In genomic region chr11:16612801-16613400, GRCh38 we compare ENCODE assay signal across 8 cellular contexts.
DNase-seq lines count a peak whose midpoint lies in the region; ATAC-seq and TF ChIP-seq lines count a peak whose summit lies in the region.

No MANE protein-coding gene starts in this region.

- no peak overlapping the region for H3K27ac Mint-ChIP-seq in activated naive CD4-positive, alpha-beta T cell treated with anti-CD3 and anti-CD28 coated beads for 36 hours

- peak overlapping the region in 2 of 4 donors; percentile 46 to 83 for H3K27ac ChIP-seq in tibial nerve

- H3K36me3 Mint-ChIP-seq in activated naive CD4-positive, alpha-beta T cell treated with anti-CD3 and anti-CD28 coated beads for 36 hours (ENCODE audit: low read depth): no peaks in the 10 kb centered on the region

- WGBS in tibial nerve, 2 donors: 2 to 3% methylated on average over 19 of the region's 19 CpGs

- peaks cover 45% of the 10 kb centered on the region for H3K27me3 Mint-ChIP-seq in activated naive CD4-positive, alpha-beta T cell treated with anti-CD3 and anti-CD28 coated beads for 36 hours (ENCODE audit: low read depth)

- H3K9me3 Mint-ChIP-seq in activated naive CD4-positive, alpha-beta T cell treated with anti-CD3 and anti-CD28 coated beads for 36 hours: no peaks in the 10 kb centered on the region

- peak overlapping the region; percentile 59 for H3K4me3 Mint-ChIP-seq in activated naive CD4-positive, alpha-beta T cell treated with anti-CD3 and anti-CD28 coated beads for 36 hours

- peak overlapping the region; percentile 45 for H3K4me3 ChIP-seq in astrocyte of the cerebellum (ENCODE audit: low read depth, low read length)
- peak overlapping the region; percentile 28 to 62 (median 48) for H3K4me3 ChIP-seq in tibial nerve

- in situ Hi-C loops in astrocyte of the cerebellum (cut with HindIII; ENCODE audit: low sequenced_read_pairs): loop anchor here (25.0 kb wide), 1 partner anchor 826 kb away; no protein-coding TSS in a partner anchor

- H3K4me1 Mint-ChIP-seq in activated naive CD4-positive, alpha-beta T cell treated with anti-CD3 and anti-CD28 coated beads for 36 hours (ENCODE audit: low read depth): peaks cover 22% of the 10 kb centered on the region

- no peaks in the 10 kb centered on the region for H3K9me3 ChIP-seq in tibial nerve

- CTCF ChIA-PET in activated naive CD4-positive, alpha-beta T cell treated with anti-CD3 and anti-CD28 coated beads for 36 hours (lab: Charles Lee): interaction anchor here (1.0 to 1.6 kb wide), 6 partner anchors 9 to 965 kb away, joined by 3 to 5 read pairs (median 3); no protein-coding TSS in a partner anchor

- H3K27me3 ChIP-seq in tibial nerve: peaks cover 0 to 73% of the 10 kb centered on the region in 2 donors

- TF ChIP-seq CTCF in astrocyte of the cerebellum (IDR thresholded peaks at IDR 0.05; ENCODE audit: low read depth, low read length, missing control alignments) (no peak), tibial nerve (IDR thresholded peaks at IDR 0.05) (no peak)

- H3K4me1 ChIP-seq in tibial nerve: peaks cover 0 to 28% (median 0%) of the 10 kb centered on the region in 4 donors

- ATAC-seq in HG03571 (IDR thresholded peaks at IDR 0.05; ENCODE audit: unreplicated experiment): no peak

- no peak for DNase-seq in activated naive CD4-positive, alpha-beta T cell treated with anti-CD3 and anti-CD28 coated beads for 36 hours
- DNase-seq in activated naive CD4-positive, alpha-beta T cell treated with anti-CD3 and anti-CD28 coated beads, Interleukin-2, amount 50 U/mL, for 16 hours: no peak
- DNase-seq in astrocyte of the cerebellum (ENCODE audit: low read depth) (no peak), kidney glomerular epithelial cell (lab: John Stamatoyannopoulos, UW) (peak; percentile 54), tibial nerve (ENCODE audit: low spot score in 2 of 2) (peak in 1 of 2 donors; percentile 12)
- no peak for DNase-seq in activated CD4-positive, alpha-beta T cell treated with anti-CD3 and anti-CD28 coated beads, Interleukin-2, amount 50 U/mL, for 4 hours
- DNase-seq in stimulated activated CD4-positive, alpha-beta T cell treated with anti-CD3 and anti-CD28 coated beads, Interleukin-1b, Interleukin-23, amount 100 ng/mL, for 48 hours: no peak

- TF ChIP-seq EP300 in tibial nerve (IDR thresholded peaks at IDR 0.05): no peak

- intact Hi-C loops in activated naive CD4-positive, alpha-beta T cell treated with anti-CD3 and anti-CD28 coated beads for 36 hours (cut with micrococcal nuclease): loop anchor here (1.0 to 5.0 kb wide), 5 partner anchors 9 to 1286 kb away; no protein-coding TSS in a partner anchor

- TF ChIP-seq POLR2A in tibial nerve (IDR thresholded peaks at IDR 0.05): no peak

- no peaks in the 10 kb centered on the region for H3K36me3 ChIP-seq in tibial nerve
